Comparison of ENCODE assay signal across 21 cellular contexts in genomic region chr6:101266063-101266462, GRCh38.
DNase-seq lines count a peak whose midpoint lies in the region; ATAC-seq lines count a peak whose summit lies in the region.
"Had no signal": no experiment of that assay in that cellular context is flagged by ENCODE, and none has a peak within 500 bp of the region (broad histone marks: within the 10 kb centered on the region; RNA-seq: fewer than 3 reads in every experiment).

No MANE protein-coding gene starts in this region.

- intact Hi-C loops in left colon (cut with DNase I, micrococcal nuclease), result no loop called here

- H3K9me3 Mint-ChIP-seq in activated naive CD8-positive, alpha-beta T cell (ENCODE audit: low read depth), result peaks cover 16% of the 10 kb centered on the region
- H3K9me3 Mint-ChIP-seq in activated naive CD8-positive, alpha-beta T cell treated with anti-CD3 and anti-CD28 coated beads, Interleukin-2, amount 50 U/mL, for 24 hours, result peaks cover 4% of the 10 kb centered on the region

- ATAC-seq in activated naive CD8-positive, alpha-beta T cell treated with anti-CD3 and anti-CD28 coated beads, Interleukin-2, amount 50 U/mL, for 24 hours, result no peak
- ATAC-seq in left colon, result peak; percentile 31
- no peak for ATAC-seq in GM18498 (IDR thresholded peaks at IDR 0.05; ENCODE audit: unreplicated experiment)
- no peak for ATAC-seq in HG02678 (IDR thresholded peaks at IDR 0.05; ENCODE audit: unreplicated experiment)
- ATAC-seq: foreskin keratinocyte, Panc1 had no signal

- H3K27ac Mint-ChIP-seq in activated naive CD8-positive, alpha-beta T cell, result no peak overlapping the region
- H3K27ac Mint-ChIP-seq in activated naive CD8-positive, alpha-beta T cell treated with anti-CD3 and anti-CD28 coated beads, Interleukin-2, amount 50 U/mL, for 24 hours, result no peak overlapping the region

- H3K27me3 Mint-ChIP-seq in activated naive CD8-positive, alpha-beta T cell, result peaks cover 1% of the 10 kb centered on the region
- no peaks in the 10 kb centered on the region for H3K27me3 Mint-ChIP-seq in activated naive CD8-positive, alpha-beta T cell treated with anti-CD3 and anti-CD28 coated beads, Interleukin-2, amount 50 U/mL, for 24 hours

- peaks cover 9% of the 10 kb centered on the region for H3K4me1 Mint-ChIP-seq in activated naive CD8-positive, alpha-beta T cell (ENCODE audit: low read depth)
- peaks cover 6% of the 10 kb centered on the region for H3K4me1 Mint-ChIP-seq in activated naive CD8-positive, alpha-beta T cell treated with anti-CD3 and anti-CD28 coated beads, Interleukin-2, amount 50 U/mL, for 24 hours

- peaks cover 5% of the 10 kb centered on the region for H3K36me3 Mint-ChIP-seq in activated naive CD8-positive, alpha-beta T cell
- H3K36me3 Mint-ChIP-seq in activated naive CD8-positive, alpha-beta T cell treated with anti-CD3 and anti-CD28 coated beads, Interleukin-2, amount 50 U/mL, for 24 hours (ENCODE audit: low read depth), result no peaks in the 10 kb centered on the region

- DNase-seq in activated naive CD8-positive, alpha-beta T cell treated with anti-CD3 and anti-CD28 coated beads, Interleukin-2, amount 50 U/mL, for 24 hours, result no peak
- peak; percentile 64 for DNase-seq in KBM-7
- peak; percentile 79 for DNase-seq in OCI-M1 (lab: John Stamatoyannopoulos, UW)
- DNase-seq in left colon, result no peak
- DNase-seq in NCI-H2227 treated with DMSO at 0.1 percent for 48 hours (lab: John Stamatoyannopoulos, UW), result no peak
- DNase-seq: activated CD4-positive, alpha-beta T cell treated with anti-CD3 and anti-CD28 coated beads for 4 hours; erythroblast; foreskin keratinocyte; H7; hippocampal formation; Karpas-422; NCI-H1436 treated with DMSO at 0.1 percent for 48 hours; NCI-H2171 treated with DMSO at 0.1 percent for 48 hours; occipital lobe; stimulated activated CD4-positive, alpha-beta T cell treated with anti-CD3 and anti-CD28 coated beads, Interleukin-2, amount 100 ng/mL, for 48 hours; stimulated activated naive CD4-positive, alpha-beta T cell treated with Interleukin-2 at 50 U/mL for 16 hours; trophoblast cell had no signal

- in situ Hi-C loops in KBM-7 (cut with MboI; ENCODE audit: low pct_unique_long_range_greater_than_20kb, low sequenced_read_pairs), result no loop called here

- peak overlapping the region; percentile 31 for H3K4me3 Mint-ChIP-seq in activated naive CD8-positive, alpha-beta T cell
- H3K4me3 Mint-ChIP-seq in activated naive CD8-positive, alpha-beta T cell treated with anti-CD3 and anti-CD28 coated beads, Interleukin-2, amount 50 U/mL, for 24 hours, result no peak overlapping the region

Comparison
In these comparisons a context has a peak if more than half of its experiments do, and no peak if none do; other contexts are left out.
1. DNase-seq: peak in KBM-7 (single experiment) and OCI-M1 (single experiment); none in activated naive CD8-positive, alpha-beta T cell treated with anti-CD3 and anti-CD28 coated beads, Interleukin-2, amount 50 U/mL, for 24 hours (single experiment), left colon (0 of 2) and NCI-H2227 treated with DMSO at 0.1 percent for 48 hours (single experiment).